Comparison of ENCODE assay signal across 10 cellular contexts in the genomic region with DNA sequence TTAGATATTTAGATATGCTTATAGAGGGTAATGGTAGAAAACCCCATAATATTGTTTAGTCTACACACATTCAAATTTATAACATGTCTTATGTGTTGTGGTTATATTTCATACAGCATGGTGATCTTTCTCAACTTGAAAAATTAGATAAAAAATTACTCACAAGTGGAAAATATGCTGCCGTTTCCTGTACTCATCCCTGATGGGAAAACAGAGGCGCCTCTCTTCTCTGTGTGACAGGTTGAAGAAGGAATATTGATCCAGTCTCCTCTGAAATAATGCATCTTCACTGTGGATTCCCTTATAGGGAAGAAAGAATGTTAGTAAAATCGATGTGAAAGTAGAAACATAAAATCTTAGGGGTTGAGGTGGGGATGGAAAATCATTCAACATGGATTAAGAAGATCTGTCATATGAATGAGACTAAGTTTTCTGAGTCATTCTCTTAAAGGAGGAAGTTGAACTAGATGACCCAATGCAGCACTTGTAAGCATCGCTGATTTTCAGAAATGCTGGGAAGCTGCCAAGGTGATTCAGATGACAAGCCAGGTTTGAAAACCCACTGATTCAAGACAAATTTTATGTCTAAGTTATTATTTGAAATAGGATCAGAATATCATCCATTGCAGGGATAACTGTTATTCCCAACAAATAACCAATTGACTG.
DNase-seq lines count a peak whose midpoint lies in the region; ATAC-seq lines count a peak whose summit lies in the region.
"Had no signal": no experiment of that assay in that cellular context is flagged by ENCODE, and none has a peak within 500 bp of the region (broad histone marks: within the 10 kb centered on the region; RNA-seq: fewer than 3 reads in every experiment).

No MANE protein-coding gene starts in this region.

- in situ Hi-C loops in Caki2 (cut with HindIII; ENCODE audit: low pct_unique_long_range_greater_than_20kb, low sequenced_read_pairs): no loop called here

- intact Hi-C loops in Right ventricle myocardium superior (cut with DNase I): no loop called here

- peak; percentile 54 for ATAC-seq in HG02981 (IDR thresholded peaks at IDR 0.05; ENCODE audit: unreplicated experiment)
- ATAC-seq in Right ventricle myocardium superior (ENCODE audit: poor library complexity): no peak
- ATAC-seq: gastrocnemius medialis had no signal

- DNase-seq in Caki2 (ENCODE audit: low read depth): peak; percentile 78
- peak; percentile 99 for DNase-seq in RKO (ENCODE audit: low spot score)
- peak; percentile 72 for DNase-seq in fibroblast of the conjunctiva (ENCODE audit: low read depth)
- no peak for DNase-seq in inferior parietal cortex (ENCODE audit: extremely low spot score)
- DNase-seq in Right ventricle myocardium superior: no peak
- DNase-seq in NCI-H524 treated with DMSO at 0.1 percent for 48 hours (lab: John Stamatoyannopoulos, UW): no peak
- DNase-seq in COR-L47 (lab: John Stamatoyannopoulos, UW): no peak
- DNase-seq: activated CD4-positive, CD25-positive, alpha-beta regulatory T cell treated with anti-CD3 and anti-CD28 coated beads, Interleukin-2, amount 50 U/mL, for 72 hours; gastrocnemius medialis had no signal

Comparison
In these comparisons a context has a peak if more than half of its experiments do, and no peak if none do; other contexts are left out.
1. DNase-seq: peak in Caki2 (single experiment), RKO (single experiment) and fibroblast of the conjunctiva (single experiment); none in inferior parietal cortex (single experiment), Right ventricle myocardium superior (single experiment), NCI-H524 treated with DMSO at 0.1 percent for 48 hours (single experiment) and COR-L47 (single experiment).